ENCODE assay signal across 8 cellular contexts in genomic region chr4:7771541-7772507, GRCh38.
DNase-seq lines count a peak whose midpoint lies in the region; ATAC-seq, FAIRE-seq and TF ChIP-seq lines count a peak whose summit lies in the region.

No MANE protein-coding gene starts in this region.

- ATAC-seq in HG03025 (IDR thresholded peaks at IDR 0.05; ENCODE audit: low FRiP score, unreplicated experiment): peak; percentile 86

- H3F3A ChIP-seq in GM23248 (ENCODE audit: insufficient read depth): peaks cover 24% of the 10 kb centered on the region

- 79 to 83% methylated on average over 26 of the region's 26 CpGs for WGBS in GM23248 (ENCODE audit: low coverage in 1 of 2, low lambda C conversion rate in 2 of 2, missing lambda C conversion rate in 2 of 2), 2 experiments

- DNase-seq in GM10248 (ENCODE audit: extremely low spot score): peak; percentile 83
- peak; percentile 72 for DNase-seq in GM19239 (ENCODE audit: insufficient read length, low spot score)
- DNase-seq in amniotic epithelial cell (ENCODE audit: low read depth): peak; percentile 35
- DNase-seq in activated CD8-positive, alpha-beta memory T cell treated with anti-CD3 and anti-CD28 coated beads, Interleukin-2, amount 50 U/mL, for 4 hours: no peak
- no peak for DNase-seq in NCI-H2171 treated with DMSO at 0.1 percent for 48 hours (lab: John Stamatoyannopoulos, UW)
- DNase-seq in T1000 (lab: John Stamatoyannopoulos, UW): no peak
- no peak for DNase-seq in GM23248

- POLR2A ChIA-PET in GM10248 (lab: Yijun Ruan, JAX): no interaction called here

- in situ Hi-C loops in GM23248 (cut with MboI): no loop called here

- no peaks in the 10 kb centered on the region for H3K27me3 ChIP-seq in GM23248 (replicated peaks; ENCODE audit: insufficient read depth)

- peak; percentile 73 for FAIRE-seq in GM19239 (lab: Jason Lieb, UNC)

- CTCF ChIA-PET in GM10248 (lab: Yijun Ruan, JAX): interaction anchor here (0.7 to 30.0 kb wide), 8 partner anchors 9 to 60 kb away, joined by 3 to 547 read pairs (median 14); no protein-coding TSS in a partner anchor

- no peak overlapping the region for H2AFZ ChIP-seq in GM23248

- no peaks in the 10 kb centered on the region for H3K9me2 ChIP-seq in GM23248 (ENCODE audit: insufficient read depth)

- no peaks in the 10 kb centered on the region for H3K9me3 ChIP-seq in GM23248 (ENCODE audit: low read depth)

- H3K79me2 ChIP-seq in GM23248 (ENCODE audit: insufficient read depth): peaks cover 72% of the 10 kb centered on the region

- peaks cover 87% of the 10 kb centered on the region for H3K36me3 ChIP-seq in GM23248 (ENCODE audit: low read depth)

- no peaks in the 10 kb centered on the region for H3K4me1 ChIP-seq in GM23248 (ENCODE audit: insufficient read depth)

- no peak overlapping the region for H3K4me2 ChIP-seq in GM23248 (ENCODE audit: unreplicated experiment)

- peak; percentile 8 for TF ChIP-seq CTCF in GM10248 (IDR thresholded peaks at IDR 0.05; ENCODE audit: control extremely low read depth, extremely low read depth, low read depth, missing control alignments)

- no peak overlapping the region for H3K9ac ChIP-seq in GM23248

- H3K4me3 ChIP-seq in GM23248: no peak overlapping the region

- no peak overlapping the region for H3K27ac ChIP-seq in GM23248

- H4K20me1 ChIP-seq in GM23248 (ENCODE audit: insufficient read depth): 0 out of 2 replicates have a peak, but pooled peaks cover 4% of the 10 kb centered on the region

Comparison
In these comparisons a context has a peak if more than half of its experiments do, and no peak if none do; other contexts are left out.
1. DNase-seq: peak in GM10248 (single experiment), GM19239 (single experiment) and amniotic epithelial cell (single experiment); none in activated CD8-positive, alpha-beta memory T cell treated with anti-CD3 and anti-CD28 coated beads, Interleukin-2, amount 50 U/mL, for 4 hours (single experiment), NCI-H2171 treated with DMSO at 0.1 percent for 48 hours (single experiment), T1000 (single experiment) and GM23248 (single experiment).